Comparison of ENCODE assay signal across 28 cellular contexts in the genomic region with DNA sequence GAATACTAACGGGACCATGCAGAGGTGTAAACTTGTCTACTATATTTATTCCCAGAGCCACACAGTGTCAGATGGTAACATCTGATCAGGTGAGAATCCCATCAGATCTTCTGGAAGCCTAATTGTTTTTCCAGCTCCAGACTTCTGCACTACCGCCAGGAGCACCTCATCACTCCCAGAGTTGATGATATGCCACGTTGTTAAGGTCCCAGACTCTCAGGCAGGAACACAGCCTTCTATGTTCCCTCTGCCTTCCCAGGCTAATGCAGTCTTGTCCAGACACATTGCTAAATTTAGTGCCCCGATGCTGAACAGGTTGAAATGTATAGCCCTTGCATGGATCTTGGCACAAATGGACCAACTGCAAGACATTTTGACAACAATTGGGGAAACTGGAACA.
"Had no signal": no experiment of that assay in that cellular context is flagged by ENCODE, and none has a peak within 500 bp of the region (broad histone marks: within the 10 kb centered on the region; RNA-seq: fewer than 3 reads in every experiment).

No MANE protein-coding gene starts in this region.

- ATAC-seq: left colon; left lung; lower lobe of right lung; naive thymus-derived CD8-positive, alpha-beta T cell; pancreas; right lobe of liver; stimulated activated naive B cell treated with anti-CD40 and anti-IgM and Interleukin-4, amounts not matched to agents 10 μg/mL and 1 μg/mL and 100 μg/mL, for 72 hours; stimulated activated naive CD8-positive, alpha-beta T cell treated with anti-CD3 and anti-CD28 coated beads, Interleukin-15, Interleukin-2, amounts not matched to agents 100 U/mL and 50 U/mL, for 24 hours had no signal

- H3K27ac Mint-ChIP-seq: naive thymus-derived CD8-positive, alpha-beta T cell; nephron; stimulated activated naive B cell treated with anti-CD40 and anti-IgM and Interleukin-4, amounts not matched to agents 10 μg/mL and 1 μg/mL and 100 μg/mL, for 72 hours had no signal

- DNase-seq: hippocampal formation; kidney glomerular epithelial cell; left colon; left lung; lower lobe of right lung; mammary epithelial cell; mesenchymal stem cell; naive thymus-derived CD8-positive, alpha-beta T cell; nucleus accumbens; pancreas; posterior cingulate gyrus; retina; right lobe of liver; stimulated activated CD4-positive, alpha-beta T cell treated with anti-CD3 and anti-CD28 coated beads, Interleukin-12 subunit alpha, Interleukin-12 subunit beta, amount 100 ng/mL, for 4 hours; stimulated activated CD4-positive, alpha-beta T cell treated with anti-CD3 and anti-CD28 coated beads, Interleukin-15, amount 100 ng/mL, for 24 hours; stimulated activated CD4-positive, alpha-beta T cell treated with anti-CD3 and anti-CD28 coated beads, Interleukin-2, amount 100 ng/mL, for 24 hours; stimulated activated CD4-positive, alpha-beta T cell treated with anti-CD3 and anti-CD28 coated beads, Interleukin-4, amount 100 ng/mL, for 1 hour; stimulated activated naive B cell treated with anti-CD40 and anti-IgM and Interleukin-4, amounts not matched to agents 10 μg/mL and 1 μg/mL and 100 μg/mL, for 72 hours; stimulated activated naive CD8-positive, alpha-beta T cell treated with anti-CD3 and anti-CD28 coated beads, Interleukin-15, Interleukin-2, amounts not matched to agents 100 U/mL and 50 U/mL, for 24 hours; stomach; testis; thyroid gland; transverse colon; upper lobe of left lung had no signal

- H3K9me3 Mint-ChIP-seq: nephron; neural crest cell; stimulated activated naive B cell treated with anti-CD40 and anti-IgM and Interleukin-4, amounts not matched to agents 10 μg/mL and 1 μg/mL and 100 μg/mL, for 72 hours had no signal

- H3K36me3 ChIP-seq: left lung, lower lobe of right lung, pancreas, prostate gland, right lobe of liver, stomach, thyroid gland, transverse colon, upper lobe of left lung, vagina had no signal

- H3K27ac ChIP-seq: left lung, lower lobe of right lung, pancreas, prostate gland, right lobe of liver, stomach, testis, thyroid gland, transverse colon, upper lobe of left lung, vagina had no signal

- H3K4me3 ChIP-seq: left lung, lower lobe of right lung, pancreas, prostate gland, right lobe of liver, stomach, testis, thyroid gland, transverse colon, upper lobe of left lung, vagina had no signal

- H3K9me3 ChIP-seq: left lung, lower lobe of right lung, pancreas, prostate gland, right lobe of liver, stomach, testis, thyroid gland, transverse colon, upper lobe of left lung, vagina had no signal

- H3K27me3 ChIP-seq: left lung, pancreas, right lobe of liver, stomach, testis, thyroid gland, transverse colon, upper lobe of left lung, vagina had no signal

- H3K4me3 Mint-ChIP-seq: naive thymus-derived CD8-positive, alpha-beta T cell; nephron; neural crest cell; stimulated activated naive B cell treated with anti-CD40 and anti-IgM and Interleukin-4, amounts not matched to agents 10 μg/mL and 1 μg/mL and 100 μg/mL, for 72 hours had no signal

- H3K4me1 ChIP-seq: left lung, lower lobe of right lung, pancreas, prostate gland, stomach, testis, thyroid gland, transverse colon, upper lobe of left lung, vagina had no signal

- H3K4me1 Mint-ChIP-seq: nephron; neural crest cell; stimulated activated naive B cell treated with anti-CD40 and anti-IgM and Interleukin-4, amounts not matched to agents 10 μg/mL and 1 μg/mL and 100 μg/mL, for 72 hours had no signal
